Comparison of ENCODE assay signal across 8 cellular contexts in the genomic region with DNA sequence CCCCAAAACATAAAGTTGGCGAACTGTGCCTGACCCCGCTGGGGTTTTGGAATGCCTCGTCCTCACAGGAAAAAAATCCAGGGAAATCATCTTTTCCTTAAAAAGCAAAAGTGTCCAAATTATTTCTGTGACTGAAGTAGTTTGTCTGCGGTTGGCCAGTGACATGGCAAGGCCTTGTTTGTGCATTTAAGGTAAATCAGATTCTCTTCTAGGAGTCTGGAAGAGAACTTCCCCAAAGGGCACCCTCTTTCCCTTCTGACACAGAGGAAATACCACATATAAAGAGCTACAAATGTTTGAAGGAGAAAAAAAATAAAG. TPM values are rescaled to one million over a fixed set of nuclear protein-coding genes. Genes with fewer than 3 reads are reported as not detected.
A peak's percentile ranks its signal among the peaks of the same experiment; 100 is the strongest.
DNase-seq lines count a peak whose midpoint lies in the region; ATAC-seq and TF ChIP-seq lines count a peak whose summit lies in the region.

No MANE protein-coding gene starts in this region.

- 39% methylated on average over 4 of the region's 4 CpGs for WGBS in mammary epithelial cell (ENCODE audit: low coverage, missing lambda C conversion rate)

- intact Hi-C loops in mammary epithelial cell (cut with micrococcal nuclease), result no loop called here

- TF ChIP-seq CTCF in 22Rv1 (IDR thresholded peaks at IDR 0.05) (no peak), mammary epithelial cell (conservative IDR thresholded peaks at IDR 0.05 in 1 of 2, IDR thresholded peaks at IDR 0.05 in 1 of 2; ENCODE audit: extremely low read depth in 1 of 2, insufficient read depth in 1 of 2, low read depth in 1 of 2, low read length in 2 of 2) (no peak)

- H3K27me3 ChIP-seq in mammary epithelial cell (ENCODE audit: insufficient read depth, low read length) (no peaks in the 10 kb centered on the region), mononuclear cell (ENCODE audit: insufficient read depth, low read length) (no peaks in the 10 kb centered on the region)

- BruUV-seq in mammary epithelial cell (replicated peaks; lab: Mats Ljungman, UMichigan), result no TSS peak

- H3K9ac ChIP-seq in mammary epithelial cell (ENCODE audit: insufficient read depth, low read length), result no peak overlapping the region

- POLR2A ChIA-PET in HEK293T (lab: Yijun Ruan, JAX), result no interaction called here

- H3K36me3 ChIP-seq in mammary epithelial cell (ENCODE audit: insufficient read depth, low read length), result no peaks in the 10 kb centered on the region

- CTCF ChIA-PET in HEK293T (lab: Yijun Ruan, JAX), result no interaction called here
- CTCF ChIA-PET in mammary epithelial cell (lab: Charles Lee; ENCODE audit: low non-redundant PET), result no interaction called here

- H2AFZ ChIP-seq in mammary epithelial cell (ENCODE audit: low read depth, low read length), result peak overlapping the region; percentile 83

- H3K9me3 ChIP-seq in mammary epithelial cell (replicated peaks; ENCODE audit: insufficient read depth, low read length) (no peaks in the 10 kb centered on the region), mononuclear cell (ENCODE audit: low read depth, low read length) (no peaks in the 10 kb centered on the region)

- no peaks in the 10 kb centered on the region for H4K20me1 ChIP-seq in mammary epithelial cell (ENCODE audit: insufficient read depth, low read length)

- dilution Hi-C loops in mammary epithelial cell (cut with HindIII; ENCODE audit: low sequenced_read_pairs), result no loop called here

- peak overlapping the region; percentile 96 for H3K4me2 ChIP-seq in mammary epithelial cell (ENCODE audit: insufficient read depth, low read depth, low read length)

- no peak for ATAC-seq in GM18517 (IDR thresholded peaks at IDR 0.05; ENCODE audit: unreplicated experiment)
- ATAC-seq in GM18873 (IDR thresholded peaks at IDR 0.05; ENCODE audit: low FRiP score, unreplicated experiment), result no peak

- H3K4me1 ChIP-seq in mammary epithelial cell (ENCODE audit: insufficient read depth, low read length) (peaks cover 8% of the 10 kb centered on the region), mononuclear cell (ENCODE audit: insufficient read depth, low read length) (peaks cover 21% of the 10 kb centered on the region)

- H3K4me3 ChIP-seq in mammary epithelial cell (replicated peaks in 1 of 3; ENCODE audit: insufficient read depth in 1 of 3, low read depth in 2 of 3, low read length in 3 of 3) (peak overlapping the region; percentile 80 to 90 (median 81)), mononuclear cell (ENCODE audit: low read length) (peak overlapping the region; percentile 79)

- DNase-seq in HEK293T (ENCODE audit: extremely low spot score), result no peak
- no peak for DNase-seq in mammary epithelial cell
- DNase-seq in germinal center (ENCODE audit: low spot score), result no peak
- DNase-seq in G401 (ENCODE audit: low spot score), result no peak

- H3K79me2 ChIP-seq in mammary epithelial cell (ENCODE audit: insufficient read depth, low read length), result no peaks in the 10 kb centered on the region

- H3K27ac ChIP-seq in 22Rv1 (peak overlapping the region; percentile 79), mammary epithelial cell (ENCODE audit: insufficient read depth, low read depth, low read length) (no peak overlapping the region)

- in situ Hi-C loops in mammary epithelial cell (cut with MboI; ENCODE audit: low sequenced_read_pairs in 2 of 2) (no loop called here), G401 (cut with HindIII; ENCODE audit: low sequenced_read_pairs) (no loop called here)

TF ChIP-seq in HEK293T, 16 proteins besides CTCF, POLR2A, EP300 and RAD21:
- TF ChIP-seq ELF4 (IDR thresholded peaks at IDR 0.05) (no peak), FOXA1 (IDR thresholded peaks at IDR 0.05) (no peak), LEF1 (IDR thresholded peaks at IDR 0.05; ENCODE audit: borderline replicate concordance) (no peak), SUZ12 (IDR thresholded peaks at IDR 0.05) (no peak), ZNF384 (IDR thresholded peaks at IDR 0.05) (no peak), L3MBTL2 (conservative IDR thresholded peaks at IDR 0.05) (peak; percentile 43; the same call in 1 of the 2 replicates), TARDBP (IDR thresholded peaks at IDR 0.05) (no peak), SP1 (IDR thresholded peaks at IDR 0.05) (no peak), BHLHE40 (IDR thresholded peaks at IDR 0.05; ENCODE audit: borderline replicate concordance) (no peak)
TF ChIP-seq in HEK293T: peak in this region for 1.

RNA-seq across cellular contexts. Expression of gene CYB5A, which starts 0.7 kb away (rescaled TPM):
- total RNA-seq in mammary epithelial cell (10 to 100 TPM; 25.7 to 27.8 TPM), mononuclear cell (3.8 TPM)
- polyA plus RNA-seq in mammary epithelial cell, result 50.1 TPM
- 28.0 TPM for polyA minus RNA-seq in mammary epithelial cell
- not detected in 2 replicates for total RNA-seq in G401 (2014; rRNA removed; shearing (Covaris generic))

RNA-seq across cellular contexts. Expression of gene C18orf63, which starts 23.1 kb away (rescaled TPM):
- under 1 TPM in 1 of 2 donors, not detected in 1; under 0.01 TPM for total RNA-seq in mammary epithelial cell
- polyA plus RNA-seq in mammary epithelial cell, result not detected
- polyA minus RNA-seq in mammary epithelial cell, result not detected
- not detected for total RNA-seq in mononuclear cell
- total RNA-seq in G401 (2014; rRNA removed; shearing (Covaris generic)), result not detected in 2 replicates
